13 cellular contexts compared by ENCODE assay signal in the genomic region with DNA sequence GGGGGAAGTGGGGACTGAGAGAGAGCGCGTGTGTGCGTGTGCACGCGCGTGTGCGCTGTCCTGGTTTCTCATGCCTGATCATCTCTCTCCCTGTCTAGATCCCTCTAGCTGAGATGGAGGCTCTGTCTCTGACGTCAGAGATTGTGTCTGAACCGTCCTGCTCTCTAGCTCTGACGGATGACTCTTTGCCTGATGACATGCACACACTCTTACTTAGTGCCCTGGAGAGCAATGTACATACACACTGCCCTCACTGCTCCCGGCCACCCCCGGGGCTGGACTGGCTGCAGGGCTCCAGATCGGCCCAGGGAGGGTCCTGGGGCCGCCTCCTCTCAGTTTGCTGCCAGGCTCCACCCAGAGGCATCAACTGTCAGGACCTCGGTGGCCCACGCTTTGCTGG. TPM values are rescaled to one million over a fixed set of nuclear protein-coding genes. Genes with fewer than 3 reads are reported as not detected.
A peak's percentile ranks its signal among the peaks of the same experiment; 100 is the strongest.
DNase-seq lines count a peak whose midpoint lies in the region; ATAC-seq and TF ChIP-seq lines count a peak whose summit lies in the region.
"Had no signal": no experiment of that assay in that cellular context is flagged by ENCODE, and none has a peak within 500 bp of the region (broad histone marks: within the 10 kb centered on the region; RNA-seq: fewer than 3 reads in every experiment).

No MANE protein-coding gene starts in this region.

- H3K79me2 ChIP-seq in MM.1S (ENCODE audit: low read length) = no peaks in the 10 kb centered on the region

- H3K36me3 ChIP-seq in SK-N-MC (ENCODE audit: insufficient read depth, low read length) (no peaks in the 10 kb centered on the region), MM.1S (replicated peaks; ENCODE audit: insufficient read depth, low read length) (no peaks in the 10 kb centered on the region)
- H3K36me3 ChIP-seq: Peyer's patch had no signal

- H3K4me2 ChIP-seq in MM.1S (ENCODE audit: low read depth, low read length) = no peak overlapping the region

- H2AFZ ChIP-seq in MM.1S (ENCODE audit: low read length) = no peak overlapping the region

- H4K20me1 ChIP-seq in MM.1S (ENCODE audit: insufficient read depth, low read length) = no peaks in the 10 kb centered on the region

- ATAC-seq in GM18498 (IDR thresholded peaks at IDR 0.05; ENCODE audit: unreplicated experiment) = no peak

- H3K9me3 ChIP-seq in SK-N-MC (ENCODE audit: low read depth, low read length) (no peaks in the 10 kb centered on the region), MM.1S (replicated peaks; ENCODE audit: insufficient read depth, low read length) (no peaks in the 10 kb centered on the region)
- H3K9me3 ChIP-seq: Peyer's patch had no signal

- H3K27ac ChIP-seq in SK-N-MC (peak overlapping the region; percentile 14; the same call in 1 of the 2 replicates), temporal lobe (ENCODE audit: low read depth, low read length) (peak overlapping the region; percentile 33), MM.1S (ENCODE audit: low read length) (no peak overlapping the region)
- H3K27ac ChIP-seq: Peyer's patch had no signal

- H3K4me3 ChIP-seq in SK-N-MC = no peak overlapping the region
- H3K4me3 ChIP-seq in MM.1S (ENCODE audit: low read length) = no peak overlapping the region
- H3K4me3 ChIP-seq: Peyer's patch had no signal

- H3F3A ChIP-seq in MM.1S (ENCODE audit: insufficient read depth, low read length) = no peaks in the 10 kb centered on the region

- peaks cover 64% of the 10 kb centered on the region for H3K27me3 ChIP-seq in MM.1S (replicated peaks; ENCODE audit: insufficient read depth, low read length)
- H3K27me3 ChIP-seq: Peyer's patch had no signal

- peak; percentile 52 for DNase-seq in NCI-H1694 treated with DMSO at 0.1 percent for 48 hours (lab: John Stamatoyannopoulos, UW)
- DNase-seq in NCI-H1694 (lab: John Stamatoyannopoulos, UW) = no peak
- no peak for DNase-seq in SK-N-MC (ENCODE audit: low read depth, low spot score)
- DNase-seq in inferior parietal cortex (ENCODE audit: extremely low spot score) = peak; percentile 20
- no peak for DNase-seq in cerebellar nuclear complex (lab: John Stamatoyannopoulos, UW)
- no peak for DNase-seq in MM.1S
- DNase-seq: activated CD4-positive, alpha-beta T cell treated with anti-CD3 and anti-CD28 coated beads for 48 hours; left cardiac atrium; naive thymus-derived CD8-positive, alpha-beta T cell; NCI-H2171 treated with DMSO at 0.1 percent for 48 hours; Peyer's patch had no signal

- H3K9me2 ChIP-seq in MM.1S (replicated peaks; ENCODE audit: insufficient read depth, low read length) = no peaks in the 10 kb centered on the region

- no peak for TF ChIP-seq CTCF in MM.1S (IDR thresholded peaks at IDR 0.05; ENCODE audit: low read length)

- H3K4me1 ChIP-seq in MM.1S (ENCODE audit: low read length) = no peaks in the 10 kb centered on the region
- H3K4me1 ChIP-seq: Peyer's patch had no signal

- H3K9ac ChIP-seq in SK-N-MC (ENCODE audit: insufficient read length) (no peak overlapping the region), MM.1S (ENCODE audit: low read length) (no peak overlapping the region)

RNA-seq across cellular contexts. Expression of gene ABCC3, which starts 13.1 kb away (rescaled TPM):
- 0.25 TPM for total RNA-seq in temporal lobe

Comparison
In these comparisons a context has a peak if more than half of its experiments do, and no peak if none do; other contexts are left out.
1. DNase-seq: peak in NCI-H1694 treated with DMSO at 0.1 percent for 48 hours (single experiment) and inferior parietal cortex (single experiment); none in NCI-H1694 (single experiment), SK-N-MC (single experiment), cerebellar nuclear complex (0 of 2) and MM.1S (single experiment).